In the genomic region with DNA sequence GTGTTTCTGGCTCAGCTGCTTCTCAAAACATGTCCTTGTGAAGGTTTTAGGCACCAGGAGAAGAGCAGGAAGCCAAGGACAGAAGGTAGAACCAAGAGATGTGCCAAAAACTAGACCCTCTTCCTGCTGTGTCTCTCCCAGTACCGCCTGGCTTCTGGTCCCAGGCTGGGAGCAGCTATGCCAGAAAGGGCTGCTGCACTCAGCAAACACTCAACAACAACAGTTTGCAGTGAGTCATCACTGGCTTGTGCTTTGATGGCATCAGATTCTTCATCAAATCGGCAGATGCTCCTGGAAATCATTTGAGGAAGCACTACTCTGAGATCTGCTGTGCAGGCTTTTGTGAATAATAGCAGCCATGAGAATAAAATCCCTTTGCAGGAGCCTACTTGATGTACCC, we compare ENCODE assay signal across 16 cellular contexts.
DNase-seq lines count a peak whose midpoint lies in the region; TF ChIP-seq lines count a peak whose summit lies in the region.
"Had no signal": no experiment of that assay in that cellular context is flagged by ENCODE, and none has a peak within 500 bp of the region (broad histone marks: within the 10 kb centered on the region; RNA-seq: fewer than 3 reads in every experiment).

No MANE protein-coding gene starts in this region.

- no peak overlapping the region for H3K27ac ChIP-seq in neuronal stem cell (replicated peaks; ENCODE audit: low read length)

- H3K4ac ChIP-seq in neuronal stem cell (ENCODE audit: low read length): no peak overlapping the region

- H3K23ac ChIP-seq in neuronal stem cell (ENCODE audit: low read depth, low read length, poor library complexity): no peak overlapping the region

- in situ Hi-C loops in KBM-7 (cut with MboI; ENCODE audit: low pct_unique_long_range_greater_than_20kb, low sequenced_read_pairs): no loop called here

- TF ChIP-seq CTCF in AG10803 (conservative IDR thresholded peaks at IDR 0.05; ENCODE audit: low read length) (no peak), fibroblast of mammary gland (conservative IDR thresholded peaks at IDR 0.05; ENCODE audit: control insufficient read depth, insufficient read depth, low read depth, low read length) (no peak), nephron progenitor cell (IDR thresholded peaks at IDR 0.05) (no peak)

- no peaks in the 10 kb centered on the region for H3K36me3 ChIP-seq in neuronal stem cell (replicated peaks in 1 of 2; ENCODE audit: control insufficient read depth in 2 of 2, insufficient read depth in 2 of 2, low read length in 2 of 2)
- H3K36me3 ChIP-seq: HAP-1 had no signal

- H2BK5ac ChIP-seq in neuronal stem cell (ENCODE audit: low read length): no peak overlapping the region

- H3K9me3 ChIP-seq in neuronal stem cell (replicated peaks in 1 of 2; ENCODE audit: control insufficient read depth in 2 of 2, insufficient read depth in 1 of 2, low read depth in 1 of 2, low read length in 2 of 2): no peaks in the 10 kb centered on the region
- H3K9me3 ChIP-seq: HAP-1 had no signal

- no peak overlapping the region for H2BK120ac ChIP-seq in neuronal stem cell (ENCODE audit: low read depth, low read length)

- no peak overlapping the region for H3K27ac Mint-ChIP-seq in nephron progenitor cell
- H3K27ac Mint-ChIP-seq: naive thymus-derived CD8-positive, alpha-beta T cell; stimulated activated naive CD8-positive, alpha-beta T cell treated with anti-CD3 and anti-CD28 coated beads, Interleukin-15, amount 100 ng/mL, for 72 hours had no signal

- no peak overlapping the region for H3K4me3 Mint-ChIP-seq in nephron progenitor cell
- H3K4me3 Mint-ChIP-seq: activated T-cell treated with anti-CD3 and anti-CD28 coated beads, Interleukin-2, amount 50 U/mL, for 4 hours; naive thymus-derived CD8-positive, alpha-beta T cell; stimulated activated naive CD8-positive, alpha-beta T cell treated with anti-CD3 and anti-CD28 coated beads, Interleukin-15, amount 100 ng/mL, for 72 hours had no signal

- H3K27me3 ChIP-seq in neuronal stem cell (ENCODE audit: control insufficient read depth in 3 of 3, insufficient read depth in 3 of 3, low read depth in 1 of 3, low read length in 3 of 3): peaks cover 0 to 9% (median 0%) of the 10 kb centered on the region in 3 experiments

- H3K79me1 ChIP-seq in neuronal stem cell (ENCODE audit: low read depth, low read length): no peaks in the 10 kb centered on the region

- no peak overlapping the region for H2AK5ac ChIP-seq in neuronal stem cell (ENCODE audit: low read depth, low read length)

- H3K27me3 Mint-ChIP-seq in nephron progenitor cell (ENCODE audit: low read depth, poor library complexity): peaks cover 3% of the 10 kb centered on the region

- H3K4me3 ChIP-seq in AG10803 (ENCODE audit: low read length) (no peak overlapping the region), fibroblast of mammary gland (ENCODE audit: control insufficient read depth, low read depth, low read length) (no peak overlapping the region), neuronal stem cell (ENCODE audit: low read length in 2 of 2) (no peak overlapping the region)
- H3K4me3 ChIP-seq: HAP-1, lung had no signal

- no peak overlapping the region for H2AFZ ChIP-seq in neuronal stem cell (ENCODE audit: low read length)

- no peaks in the 10 kb centered on the region for H3K4me1 Mint-ChIP-seq in nephron progenitor cell
- H3K4me1 Mint-ChIP-seq: naive thymus-derived CD8-positive, alpha-beta T cell; stimulated activated naive CD8-positive, alpha-beta T cell treated with anti-CD3 and anti-CD28 coated beads, Interleukin-15, amount 100 ng/mL, for 72 hours had no signal

- H2BK12ac ChIP-seq in neuronal stem cell (ENCODE audit: low read length): no peak overlapping the region

- no peak overlapping the region for H4K8ac ChIP-seq in neuronal stem cell (ENCODE audit: low read depth, low read length)

- no peak overlapping the region for H3K9ac ChIP-seq in neuronal stem cell (ENCODE audit: low read depth, low read length, poor library complexity)

- no peak overlapping the region for H3K18ac ChIP-seq in neuronal stem cell (ENCODE audit: low read length)

- peaks cover 0 to 6% of the 10 kb centered on the region in 2 donors for H3K4me1 ChIP-seq in neuronal stem cell (ENCODE audit: control insufficient read depth in 2 of 2, insufficient read depth in 1 of 2, low read depth in 1 of 2, low read length in 2 of 2)
- H3K4me1 ChIP-seq: HAP-1 had no signal

- H4K91ac ChIP-seq in neuronal stem cell (ENCODE audit: low read depth, low read length, poor library complexity): no peak overlapping the region

- no peak overlapping the region for H3K4me2 ChIP-seq in neuronal stem cell (ENCODE audit: insufficient read depth, low read length, poor library complexity, severe bottlenecking)

- no peaks in the 10 kb centered on the region for H3K9me3 Mint-ChIP-seq in nephron progenitor cell
- H3K9me3 Mint-ChIP-seq: activated T-cell treated with anti-CD3 and anti-CD28 coated beads, Interleukin-2, amount 50 U/mL, for 4 hours; naive thymus-derived CD8-positive, alpha-beta T cell; stimulated activated naive CD8-positive, alpha-beta T cell treated with anti-CD3 and anti-CD28 coated beads, Interleukin-15, amount 100 ng/mL, for 72 hours had no signal

- no peak overlapping the region for H3K14ac ChIP-seq in neuronal stem cell (ENCODE audit: low read length)

- no peak overlapping the region for H2BK15ac ChIP-seq in neuronal stem cell (ENCODE audit: low read length)

- DNase-seq in AG10803 (ENCODE audit: low read depth) (peak; percentile 38), Daoy (ENCODE audit: low read depth) (peak; percentile 13), NCI-H510A (lab: John Stamatoyannopoulos, UW) (peak; percentile 12), fibroblast of mammary gland (ENCODE audit: low read depth) (peak; percentile 60), KBM-7 (no peak), nephron progenitor cell (no peak), retina (no peak), neuronal stem cell (ENCODE audit: low spot score) (no peak)
- DNase-seq: activated CD4-positive, alpha-beta T cell treated with anti-CD3 and anti-CD28 coated beads, Interleukin-2, amount 50 U/mL, for 4 hours; activated T-cell treated with anti-CD3 and anti-CD28 coated beads, Interleukin-2, amount 50 U/mL, for 4 hours; central memory CD4-positive, alpha-beta T cell; naive thymus-derived CD8-positive, alpha-beta T cell; stimulated activated CD4-positive, alpha-beta T cell treated with anti-CD3 and anti-CD28 coated beads, Interleukin-15, amount 100 ng/mL, for 24 hours; stimulated activated naive CD8-positive, alpha-beta T cell treated with anti-CD3 and anti-CD28 coated beads, Interleukin-15, amount 100 ng/mL, for 72 hours had no signal

- no CpG with 5 or more reads among the region's 2 CpGs for WGBS in neuronal stem cell (ENCODE audit: extremely low coverage in 2 of 2, insufficient read length in 2 of 2, insufficient replicate concordance in 1 of 2), 2 donors

- H3K36me3 Mint-ChIP-seq in nephron progenitor cell (ENCODE audit: low read depth): no peaks in the 10 kb centered on the region
- H3K36me3 Mint-ChIP-seq: naive thymus-derived CD8-positive, alpha-beta T cell had no signal

Comparison
In these comparisons a context has a peak if more than half of its experiments do, and no peak if none do; other contexts are left out.
1. DNase-seq: peak in AG10803 (single experiment), Daoy (single experiment), NCI-H510A (single experiment) and fibroblast of mammary gland (single experiment); none in KBM-7 (single experiment), nephron progenitor cell (single experiment), retina (single experiment) and neuronal stem cell (single experiment).